In genomic region chr19:19098703-19099632, GRCh38 we compare ENCODE assay signal across 1 cellular context.
TF ChIP-seq lines count a peak whose summit lies in the region.

No MANE protein-coding gene starts in this region.

TF ChIP-seq in HepG2, 621 proteins besides CTCF, POLR2A, EP300 and RAD21 (continues in another document):
- TF ChIP-seq ZNF543 (CRISPR knock-in tag; IDR thresholded peaks at IDR 0.05) (0 out of 2 replicates have a peak, but pooled peaks have one; percentile 23), ZFP36L2 (CRISPR knock-in tag; IDR thresholded peaks at IDR 0.05) (no peak), NFAT5 (CRISPR knock-in tag; IDR thresholded peaks at IDR 0.05) (peak; percentile 43), FOSL2 (CRISPR knock-in tag; IDR thresholded peaks at IDR 0.05) (peak; percentile 73), ZFAT (CRISPR knock-in tag; conservative IDR thresholded peaks at IDR 0.05) (no peak), REST (IDR thresholded peaks at IDR 0.05; ENCODE audit: borderline replicate concordance in 1 of 2, low read depth in 1 of 2, low read length in 2 of 2) (peak in 1 of 2 experiments; percentile 47; a peak in 1 of 4 replicates), ZNF660 (CRISPR knock-in tag; IDR thresholded peaks at IDR 0.05; ENCODE audit: borderline replicate concordance, low read depth) (no peak), ZHX1 (CRISPR knock-in tag; IDR thresholded peaks at IDR 0.05; ENCODE audit: low read depth) (no peak), MNT (IDR thresholded peaks at IDR 0.05) (no peak), GABPA (IDR thresholded peaks at IDR 0.05; ENCODE audit: low read depth, low read length) (no peak), GABPA (CRISPR knock-in tag; IDR thresholded peaks at IDR 0.05; ENCODE audit: low read depth) (no peak), ZBTB1 (CRISPR knock-in tag; IDR thresholded peaks at IDR 0.05; ENCODE audit: borderline replicate concordance) (no peak), ZNF546 (CRISPR knock-in tag; conservative IDR thresholded peaks at IDR 0.05) (no peak), KLF16 (CRISPR knock-in tag; IDR thresholded peaks at IDR 0.05) (peak in 1 of 2 experiments; percentile 40; a peak in 1 of 4 replicates), ZNF337 (CRISPR knock-in tag; IDR thresholded peaks at IDR 0.05; ENCODE audit: borderline replicate concordance, low read depth) (0 out of 2 replicates have a peak, but pooled peaks have one; percentile 23), ZNF7 (CRISPR knock-in tag; IDR thresholded peaks at IDR 0.05) (no peak), GLI4 (CRISPR knock-in tag; IDR thresholded peaks at IDR 0.05; ENCODE audit: borderline replicate concordance) (no peak), AGO2 (optimal IDR thresholded peaks at IDR 0.05; ENCODE audit: low read depth, low read length) (peak; percentile 70), ZBTB33 (CRISPR knock-in tag; IDR thresholded peaks at IDR 0.05) (no peak), ZNF766 (CRISPR knock-in tag; IDR thresholded peaks at IDR 0.05; ENCODE audit: borderline replicate concordance) (no peak; the same call in 1 of the 2 replicates), SMAD9 (CRISPR knock-in tag; IDR thresholded peaks at IDR 0.05) (no peak), U2AF1 (optimal IDR thresholded peaks at IDR 0.05; ENCODE audit: low read depth, low read length) (peak; percentile 53), HNF4A (CRISPR knock-in tag; IDR thresholded peaks at IDR 0.05) (peak; percentile 88), HDAC1 (CRISPR knock-in tag; IDR thresholded peaks at IDR 0.05) (peak; percentile 76), MIER2 (CRISPR knock-in tag; IDR thresholded peaks at IDR 0.05) (0 out of 2 replicates have a peak, but pooled peaks have one; percentile 37), HOXA7 (CRISPR knock-in tag; IDR thresholded peaks at IDR 0.05) (no peak), SOX5 (CRISPR knock-in tag; IDR thresholded peaks at IDR 0.05; ENCODE audit: borderline replicate concordance) (peak; percentile 51; the same call in 1 of the 2 replicates), TOPORS (CRISPR knock-in tag; IDR thresholded peaks at IDR 0.05) (no peak), ZBTB2 (CRISPR knock-in tag; IDR thresholded peaks at IDR 0.05; ENCODE audit: low read depth) (no peak)
- TF ChIP-seq, protein P1, sequence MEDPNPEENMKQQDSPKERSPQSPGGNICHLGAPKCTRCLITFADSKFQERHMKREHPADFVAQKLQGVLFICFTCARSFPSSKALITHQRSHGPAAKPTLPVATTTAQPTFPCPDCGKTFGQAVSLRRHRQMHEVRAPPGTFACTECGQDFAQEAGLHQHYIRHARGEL (CRISPR knock-in tag; IDR thresholded peaks at IDR 0.05): no peak
- TF ChIP-seq, protein P2, sequence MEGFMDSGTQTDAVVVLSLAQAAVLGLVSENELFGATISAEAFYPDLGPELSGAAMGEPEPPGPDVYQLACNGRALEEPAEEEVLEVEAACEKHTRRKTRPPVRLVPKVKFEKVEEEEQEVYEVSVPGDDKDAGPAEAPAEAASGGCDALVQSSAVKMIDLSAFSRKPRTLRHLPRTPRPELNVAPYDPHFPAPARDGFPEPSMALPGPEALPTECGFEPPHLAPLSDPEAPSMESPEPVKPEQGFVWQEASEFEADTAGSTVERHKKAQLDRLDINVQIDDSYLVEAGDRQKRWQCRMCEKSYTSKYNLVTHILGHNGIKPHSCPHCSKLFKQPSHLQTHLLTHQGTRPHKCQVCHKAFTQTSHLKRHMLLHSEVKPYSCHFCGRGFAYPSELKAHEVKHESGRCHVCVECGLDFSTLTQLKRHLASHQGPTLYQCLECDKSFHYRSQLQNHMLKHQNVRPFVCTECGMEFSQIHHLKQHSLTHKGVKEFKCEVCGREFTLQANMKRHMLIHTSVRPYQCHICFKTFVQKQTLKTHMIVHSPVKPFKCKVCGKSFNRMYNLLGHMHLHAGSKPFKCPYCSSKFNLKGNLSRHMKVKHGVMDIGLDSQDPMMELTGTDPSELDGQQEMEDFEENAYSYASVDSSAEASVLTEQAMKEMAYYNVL (CRISPR knock-in tag; IDR thresholded peaks at IDR 0.05; ENCODE audit: borderline replicate concordance): peak; percentile 87
- TF ChIP-seq, protein P3, sequence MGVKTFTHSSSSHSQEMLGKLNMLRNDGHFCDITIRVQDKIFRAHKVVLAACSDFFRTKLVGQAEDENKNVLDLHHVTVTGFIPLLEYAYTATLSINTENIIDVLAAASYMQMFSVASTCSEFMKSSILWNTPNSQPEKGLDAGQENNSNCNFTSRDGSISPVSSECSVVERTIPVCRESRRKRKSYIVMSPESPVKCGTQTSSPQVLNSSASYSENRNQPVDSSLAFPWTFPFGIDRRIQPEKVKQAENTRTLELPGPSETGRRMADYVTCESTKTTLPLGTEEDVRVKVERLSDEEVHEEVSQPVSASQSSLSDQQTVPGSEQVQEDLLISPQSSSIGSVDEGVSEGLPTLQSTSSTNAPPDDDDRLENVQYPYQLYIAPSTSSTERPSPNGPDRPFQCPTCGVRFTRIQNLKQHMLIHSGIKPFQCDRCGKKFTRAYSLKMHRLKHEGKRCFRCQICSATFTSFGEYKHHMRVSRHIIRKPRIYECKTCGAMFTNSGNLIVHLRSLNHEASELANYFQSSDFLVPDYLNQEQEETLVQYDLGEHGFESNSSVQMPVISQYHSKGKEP (CRISPR knock-in tag; IDR thresholded peaks at IDR 0.05): no peak
- TF ChIP-seq, protein P4, sequence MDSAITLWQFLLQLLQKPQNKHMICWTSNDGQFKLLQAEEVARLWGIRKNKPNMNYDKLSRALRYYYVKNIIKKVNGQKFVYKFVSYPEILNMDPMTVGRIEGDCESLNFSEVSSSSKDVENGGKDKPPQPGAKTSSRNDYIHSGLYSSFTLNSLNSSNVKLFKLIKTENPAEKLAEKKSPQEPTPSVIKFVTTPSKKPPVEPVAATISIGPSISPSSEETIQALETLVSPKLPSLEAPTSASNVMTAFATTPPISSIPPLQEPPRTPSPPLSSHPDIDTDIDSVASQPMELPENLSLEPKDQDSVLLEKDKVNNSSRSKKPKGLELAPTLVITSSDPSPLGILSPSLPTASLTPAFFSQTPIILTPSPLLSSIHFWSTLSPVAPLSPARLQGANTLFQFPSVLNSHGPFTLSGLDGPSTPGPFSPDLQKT (CRISPR knock-in tag; IDR thresholded peaks at IDR 0.05; ENCODE audit: borderline replicate concordance): no peak
